ENCODE assay signal across 2 cellular contexts in genomic region chr20:25226433-25227316, GRCh38.
A peak's percentile ranks its signal among the peaks of the same experiment; 100 is the strongest.
TF ChIP-seq lines count a peak whose summit lies in the region.

No MANE protein-coding gene starts in this region.

TF ChIP-seq in Ishikawa, 13 proteins besides CTCF, POLR2A, EP300 and RAD21 (continued from another document):
- TF ChIP-seq MAX (IDR thresholded peaks at IDR 0.05): peak; percentile 82

TF ChIP-seq in K562, 482 proteins besides CTCF, POLR2A, EP300 and RAD21 (continued from another document):
- TF ChIP-seq, protein P1, sequence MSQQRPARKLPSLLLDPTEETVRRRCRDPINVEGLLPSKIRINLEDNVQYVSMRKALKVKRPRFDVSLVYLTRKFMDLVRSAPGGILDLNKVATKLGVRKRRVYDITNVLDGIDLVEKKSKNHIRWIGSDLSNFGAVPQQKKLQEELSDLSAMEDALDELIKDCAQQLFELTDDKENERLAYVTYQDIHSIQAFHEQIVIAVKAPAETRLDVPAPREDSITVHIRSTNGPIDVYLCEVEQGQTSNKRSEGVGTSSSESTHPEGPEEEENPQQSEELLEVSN (IDR thresholded peaks at IDR 0.05; ENCODE audit: borderline replicate concordance in 1 of 2, extremely low read depth in 1 of 2, insufficient read depth in 1 of 2, insufficient read length in 1 of 2, low read depth in 1 of 2, low read length in 1 of 2, poor library complexity in 1 of 2, severe bottlenecking in 1 of 2): peak in 1 of 2 experiments; percentile 9
- no peak for TF ChIP-seq SIN3A (IDR thresholded peaks at IDR 0.05; ENCODE audit: borderline replicate concordance in 2 of 2, control insufficient read depth in 1 of 2, low read depth in 2 of 2, low read length in 2 of 2)
- TF ChIP-seq XRCC5 (IDR thresholded peaks at IDR 0.05; ENCODE audit: low read depth, low read length): no peak
- TF ChIP-seq SPI1 (IDR thresholded peaks at IDR 0.05; ENCODE audit: borderline replicate concordance, low read depth, low read length): peak; percentile 81
- TF ChIP-seq ZNF24 (IDR thresholded peaks at IDR 0.05): no peak
- TF ChIP-seq MYC (IDR thresholded peaks at IDR 0.05; ENCODE audit: low read depth, low read length): peak; percentile 67
- TF ChIP-seq MYC (CRISPR knock-in tag; IDR thresholded peaks at IDR 0.05; ENCODE audit: borderline replicate concordance, low read depth): no peak
- no peak for TF ChIP-seq SUPT5H (IDR thresholded peaks at IDR 0.05)
- no peak for TF ChIP-seq RBM15 (IDR thresholded peaks at IDR 0.05; ENCODE audit: insufficient read depth, low read length)
- TF ChIP-seq, protein P2, sequence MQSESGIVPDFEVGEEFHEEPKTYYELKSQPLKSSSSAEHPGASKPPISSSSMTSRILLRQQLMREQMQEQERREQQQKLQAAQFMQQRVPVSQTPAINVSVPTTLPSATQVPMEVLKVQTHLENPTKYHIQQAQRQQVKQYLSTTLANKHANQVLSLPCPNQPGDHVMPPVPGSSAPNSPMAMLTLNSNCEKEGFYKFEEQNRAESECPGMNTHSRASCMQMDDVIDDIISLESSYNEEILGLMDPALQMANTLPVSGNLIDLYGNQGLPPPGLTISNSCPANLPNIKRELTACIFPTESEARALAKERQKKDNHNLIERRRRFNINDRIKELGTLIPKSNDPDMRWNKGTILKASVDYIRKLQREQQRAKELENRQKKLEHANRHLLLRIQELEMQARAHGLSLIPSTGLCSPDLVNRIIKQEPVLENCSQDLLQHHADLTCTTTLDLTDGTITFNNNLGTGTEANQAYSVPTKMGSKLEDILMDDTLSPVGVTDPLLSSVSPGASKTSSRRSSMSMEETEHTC (IDR thresholded peaks at IDR 0.05): no peak
- TF ChIP-seq L3MBTL2 (IDR thresholded peaks at IDR 0.05): peak; percentile 78
- TF ChIP-seq ARID3A (IDR thresholded peaks at IDR 0.05; ENCODE audit: borderline replicate concordance, low read depth, low read length): no peak
- TF ChIP-seq MGA (IDR thresholded peaks at IDR 0.05): peak; percentile 54; the same call in 1 of the 2 replicates
- no peak for TF ChIP-seq ETV6 (IDR thresholded peaks at IDR 0.05; ENCODE audit: borderline replicate concordance in 1 of 2, low read depth in 2 of 2, low read length in 1 of 2)
- no peak for TF ChIP-seq ETV6 (CRISPR knock-in tag; IDR thresholded peaks at IDR 0.05; ENCODE audit: borderline replicate concordance)
